ENCODE assay signal across 11 cellular contexts in the genomic region with DNA sequence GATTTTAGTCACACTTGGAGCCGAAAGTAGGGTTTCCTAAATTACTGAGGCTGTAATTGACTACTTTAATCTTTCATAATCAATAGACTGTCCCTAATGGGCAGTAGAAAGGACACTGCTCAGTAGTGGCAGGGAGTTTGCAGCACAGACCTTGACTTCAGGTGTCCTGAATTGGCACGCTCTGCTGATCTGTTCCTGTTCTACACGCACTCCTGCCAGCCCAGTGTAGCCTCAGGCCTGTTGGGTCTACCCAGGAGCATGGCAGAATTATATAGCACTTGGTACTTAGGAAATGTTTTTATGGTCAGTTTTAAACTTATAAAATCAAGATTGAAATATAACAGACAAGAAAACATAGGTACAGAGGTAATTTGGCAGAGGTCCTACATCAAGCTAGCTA. TPM values are rescaled to one million over a fixed set of nuclear protein-coding genes. Genes with fewer than 3 reads are reported as not detected.
DNase-seq lines count a peak whose midpoint lies in the region; ATAC-seq, FAIRE-seq and TF ChIP-seq lines count a peak whose summit lies in the region.
"Had no signal": no experiment of that assay in that cellular context is flagged by ENCODE, and none has a peak within 500 bp of the region (broad histone marks: within the 10 kb centered on the region; RNA-seq: fewer than 3 reads in every experiment).

No MANE protein-coding gene starts in this region.

- no peak for TF ChIP-seq RAD21 in IMR-90 (IDR thresholded peaks at IDR 0.05; ENCODE audit: low read length)

- TF ChIP-seq CTCF in IMR-90 (conservative IDR thresholded peaks at IDR 0.05; ENCODE audit: low read depth, low read length) = no peak
- TF ChIP-seq CTCF in MCF 10A (IDR thresholded peaks at IDR 0.05; ENCODE audit: unreplicated experiment) = no peak
- no peak for TF ChIP-seq CTCF in mucosa of descending colon (IDR thresholded peaks at IDR 0.05)
- TF ChIP-seq CTCF in GM13976 (IDR thresholded peaks at IDR 0.05; ENCODE audit: borderline replicate concordance, control extremely low read depth, extremely low read depth, insufficient read depth, missing control alignments) = no peak

- no peak overlapping the region for H3K23ac ChIP-seq in IMR-90 (ENCODE audit: low read depth, low read length)

- no peak overlapping the region for H2AFZ ChIP-seq in IMR-90 (replicated peaks; ENCODE audit: low read length, poor library complexity)

- DNase-seq in IMR-90 = no peak
- DNase-seq in MCF 10A (ENCODE audit: unreplicated experiment) = peak; percentile 23
- peak in 1 of 3 donors; percentile 51 for DNase-seq in mucosa of descending colon
- no peak for DNase-seq in GM13976 (ENCODE audit: low spot score)
- no peak for DNase-seq in RCC 7860 (ENCODE audit: low spot score)
- no peak for DNase-seq in activated effector memory CD4-positive, alpha-beta T cell treated with anti-CD3 and anti-CD28 coated beads, Interleukin-2, amount 50 U/mL, for 16 hours
- DNase-seq in DMS153 treated with DMSO at 0.1 percent for 48 hours (lab: John Stamatoyannopoulos, UW; ENCODE audit: unreplicated experiment) = no peak
- DNase-seq: DMS 273 treated with DMSO at 0.1 percent for 48 hours, NCI-H2171 had no signal

- no peak overlapping the region for H4K91ac ChIP-seq in IMR-90 (ENCODE audit: insufficient read depth, low read depth, low read length)

- 100% methylated on average over 1 of the region's 3 CpGs; no CpG with 5 or more reads in 1 of the 2 experiments for WGBS in IMR-90 (ENCODE audit: extremely low coverage in 2 of 2, insufficient read length in 1 of 2), 2 experiments

- H3K4me2 ChIP-seq in BLaER1 treated with 17β-estradiol and CSF1 and Interleukin-3, amounts not matched to agents 10 nM and 100 nM = peak overlapping the region in 9 of 11 experiments; percentile 17 to 79 (median 66); a peak in 11 of 22 replicates
- no peak overlapping the region for H3K4me2 ChIP-seq in IMR-90 (ENCODE audit: low read depth, low read length)

- dilution Hi-C loops in IMR-90 (cut with HindIII; ENCODE audit: low sequenced_read_pairs, unreplicated experiment) = no loop called here

- no peak overlapping the region for H3K56ac ChIP-seq in IMR-90 (ENCODE audit: extremely low read depth, insufficient read depth, low read length)

- intact Hi-C loops in IMR-90 (cut with micrococcal nuclease) (loop anchor here (5.0 kb wide), 1 partner anchor 116 kb away; no protein-coding TSS in a partner anchor), MCF 10A (cut with micrococcal nuclease) (loop anchor here (1.0 kb wide), 1 partner anchor 115 kb away; no protein-coding TSS in a partner anchor), mucosa of descending colon (cut with DNase I, micrococcal nuclease) (loop anchor here in 1 of 2 donors (10.0 kb wide), 1 partner anchor 118 kb away; no protein-coding TSS in a partner anchor)

- peaks cover 71 to 90% (median 77%) of the 10 kb centered on the region in 10 experiments for H3K4me1 ChIP-seq in BLaER1 treated with 17β-estradiol and CSF1 and Interleukin-3, amounts not matched to agents 10 nM and 100 nM
- H3K4me1 ChIP-seq in IMR-90 (ENCODE audit: control insufficient read depth, insufficient read depth, low read length) (peaks cover 29% of the 10 kb centered on the region), mucosa of descending colon (ENCODE audit: low read depth) (peaks cover 76% of the 10 kb centered on the region)

- H3K18ac ChIP-seq in IMR-90 (ENCODE audit: low read depth, low read length) = no peak overlapping the region

- peak overlapping the region; percentile 33; the same call in 1 of the 2 replicates for H3K14ac ChIP-seq in IMR-90 (replicated peaks; ENCODE audit: low read depth, low read length)

- H3K27me3 ChIP-seq in BLaER1 treated with 17β-estradiol and CSF1 and Interleukin-3, amounts not matched to agents 10 nM and 100 nM = no peaks in the 10 kb centered on the region
- H3K27me3 ChIP-seq in IMR-90 (ENCODE audit: control insufficient read depth, insufficient read depth, low read length) = no peaks in the 10 kb centered on the region

- H2BK20ac ChIP-seq in IMR-90 (ENCODE audit: low read depth, low read length) = no peak overlapping the region

- no peak overlapping the region for H2BK5ac ChIP-seq in IMR-90 (ENCODE audit: low read depth, low read length, poor library complexity, severe bottlenecking)

- CTCF ChIA-PET in IMR-90 (lab: Yijun Ruan, JAX) = no interaction called here
- CTCF ChIA-PET in MCF 10A (lab: Yijun Ruan, JAX) = interaction anchor here (0.6 to 2.3 kb wide), 7 partner anchors 8 to 218 kb away, joined by 3 to 10 read pairs (median 6); a partner anchor contains a TSS

- no peaks in the 10 kb centered on the region for H3K9me3 Mint-ChIP-seq in MCF 10A (ENCODE audit: unreplicated experiment)

- peaks cover 73% of the 10 kb centered on the region for H3K36me3 Mint-ChIP-seq in MCF 10A (ENCODE audit: insufficient read depth, unreplicated experiment)

- no peak overlapping the region for H4K5ac ChIP-seq in IMR-90 (ENCODE audit: low read depth, low read length)

- H3K4ac ChIP-seq in IMR-90 (ENCODE audit: low read depth, low read length) = no peak overlapping the region

- H3K9ac ChIP-seq in BLaER1 treated with 17β-estradiol and CSF1 and Interleukin-3, amounts not matched to agents 10 nM and 100 nM = peak overlapping the region in 2 of 11 experiments; percentile 20 to 32; a peak in 2 of 22 replicates
- no peak overlapping the region for H3K9ac ChIP-seq in IMR-90 (ENCODE audit: low read depth, low read length)

- no peak overlapping the region for H3K27ac ChIP-seq in BLaER1 treated with 17β-estradiol and CSF1 and Interleukin-3, amounts not matched to agents 10 nM and 100 nM
- no peak overlapping the region for H3K27ac ChIP-seq in IMR-90 (ENCODE audit: insufficient read depth, low read length)

- peaks cover 48% of the 10 kb centered on the region for H3K4me1 Mint-ChIP-seq in MCF 10A (ENCODE audit: insufficient read depth, unreplicated experiment)

- no peak overlapping the region for H4K8ac ChIP-seq in IMR-90 (ENCODE audit: low read depth in 2 of 2, low read length in 2 of 2)

- no peak overlapping the region for H2AK9ac ChIP-seq in IMR-90 (replicated peaks; ENCODE audit: low read depth, low read length, poor library complexity)

- no peak for TF ChIP-seq POLR2A in IMR-90 (IDR thresholded peaks at IDR 0.05; ENCODE audit: low read depth, low read length)

- no peaks in the 10 kb centered on the region for H3K27me3 Mint-ChIP-seq in MCF 10A (ENCODE audit: insufficient read depth, unreplicated experiment)

- in situ Hi-C loops in IMR-90 (cut with MboI; ENCODE audit: low sequenced_read_pairs) (no loop called here), GM13976 (cut with MboI; ENCODE audit: low sequenced_read_pairs, unreplicated experiment) (loop anchor here (10.0 kb wide), 1 partner anchor 108 kb away; no protein-coding TSS in a partner anchor)

- peaks cover under 1 to 57% of the 10 kb centered on the region in 2 experiments; a peak in 3 of 4 replicates for H3K79me1 ChIP-seq in IMR-90 (ENCODE audit: low read depth in 1 of 2, low read length in 2 of 2)

- no peaks in the 10 kb centered on the region for H3K9me3 ChIP-seq in BLaER1 treated with 17β-estradiol and CSF1 and Interleukin-3, amounts not matched to agents 10 nM and 100 nM (replicated peaks in 1 of 11)
- H3K9me3 ChIP-seq in IMR-90 (ENCODE audit: control insufficient read depth, insufficient read depth, low read length) (no peaks in the 10 kb centered on the region), mucosa of descending colon (no peaks in the 10 kb centered on the region)

- H4K20me1 ChIP-seq in BLaER1 treated with 17β-estradiol and CSF1 and Interleukin-3, amounts not matched to agents 10 nM and 100 nM = peaks cover 100% of the 10 kb centered on the region in 11 experiments
- peaks cover 100% of the 10 kb centered on the region for H4K20me1 ChIP-seq in IMR-90 (ENCODE audit: insufficient read depth, low read length)

- no peak overlapping the region for H3K4me3 Mint-ChIP-seq in MCF 10A (ENCODE audit: unreplicated experiment)

- POLR2A ChIA-PET in IMR-90 (lab: Charles Lee; ENCODE audit: unreplicated experiment) = no interaction called here
- POLR2A ChIA-PET in MCF 10A (lab: Yijun Ruan, JAX) = interaction anchor here (0.8 to 3.0 kb wide), 3 partner anchors 9 to 104 kb away, joined by 4 to 14 read pairs (median 4); a partner anchor contains a TSS

- no peak overlapping the region for H2BK15ac ChIP-seq in IMR-90 (ENCODE audit: low read depth, low read length)

- H3K9me1 ChIP-seq in IMR-90 (ENCODE audit: insufficient read depth, low read length) = peaks cover 35% of the 10 kb centered on the region

- H3K27ac Mint-ChIP-seq in MCF 10A (ENCODE audit: low read depth, unreplicated experiment) = peak overlapping the region; percentile 43

- no peak overlapping the region for H3K4me3 ChIP-seq in BLaER1 treated with 17β-estradiol and CSF1 and Interleukin-3, amounts not matched to agents 10 nM and 100 nM
- H3K4me3 ChIP-seq in IMR-90 (ENCODE audit: insufficient read depth, low read depth, low read length) = no peak overlapping the region
- H3K4me3 ChIP-seq in mucosa of descending colon = no peak overlapping the region
- H3K4me3 ChIP-seq: lung had no signal

- H2BK120ac ChIP-seq in IMR-90 (ENCODE audit: low read depth, low read length) = no peak overlapping the region

- peaks cover 57 to 100% (median 93%) of the 10 kb centered on the region in 11 experiments for H3K36me3 ChIP-seq in BLaER1 treated with 17β-estradiol and CSF1 and Interleukin-3, amounts not matched to agents 10 nM and 100 nM
- peaks cover 18% of the 10 kb centered on the region for H3K36me3 ChIP-seq in IMR-90 (ENCODE audit: control insufficient read depth, insufficient read depth, low read length)
- H3K36me3 ChIP-seq in mucosa of descending colon (ENCODE audit: low read depth) = no peaks in the 10 kb centered on the region

- no peak for ATAC-seq in IMR-90 (ENCODE audit: low read depth)
- peak; percentile 72 for ATAC-seq in mucosa of descending colon

- H2AK5ac ChIP-seq in IMR-90 (ENCODE audit: low read depth, low read length) = no peak overlapping the region; the same call in 1 of the 2 replicates

- BruUV-seq in IMR-90 (replicated peaks; lab: Mats Ljungman, UMichigan) = no TSS peak
- BruUV-seq in MCF 10A (replicated peaks; lab: Mats Ljungman, UMichigan) = no TSS peak

- FAIRE-seq in RCC 7860 (lab: Jason Lieb, UNC) = no peak

TF ChIP-seq in IMR-90, 13 proteins besides CTCF, POLR2A, EP300 and RAD21 (continues in another document):
- TF ChIP-seq MXI1 (IDR thresholded peaks at IDR 0.05; ENCODE audit: borderline replicate concordance, low read depth, low read length) (no peak), CEBPB (IDR thresholded peaks at IDR 0.05; ENCODE audit: low read depth, low read length) (no peak)

RNA-seq across cellular contexts. Expression of a gene that starts 9.0 kb away (rescaled TPM):
- total RNA-seq in IMR-90 (2012; rRNA removed) = 241 and 269 TPM in 2 replicates
- 292 and 321 TPM in 2 replicates for polyA plus RNA-seq in IMR-90 (2012; rRNA removed)
- polyA plus RNA-seq in IMR-90 (2012; cell fraction: cytosol; rRNA removed) = 244 and 296 TPM in 2 replicates
- 160 and 211 TPM in 2 replicates for polyA plus RNA-seq in IMR-90 (2012; cell fraction: nucleus; rRNA removed; ENCODE audit: low replicate concordance)
- total RNA-seq in MCF 10A (2022) = 365 and 420 TPM in 2 replicates
- total RNA-seq in mucosa of descending colon = 100 to 1,000 TPM; 231 to 278 (median 274) TPM

RNA-seq across cellular contexts. Expression of a gene that starts 26.7 kb away (rescaled TPM):
- total RNA-seq in IMR-90 (2012; rRNA removed) (under 0.01 and 0.36 TPM in 2 replicates), MCF 10A (2022) (6.7 and 12.6 TPM in 2 replicates), mucosa of descending colon (1 to 10 TPM; 3.1 to 8.1 (median 6.9) TPM)
- polyA plus RNA-seq in IMR-90 (2012; rRNA removed) = 0.50 and 0.77 TPM in 2 replicates
- polyA plus RNA-seq in IMR-90 (2012; cell fraction: cytosol; rRNA removed) = 0.41 and 0.60 TPM in 2 replicates
- polyA plus RNA-seq in IMR-90 (2012; cell fraction: nucleus; rRNA removed; ENCODE audit: low replicate concordance) = 3.3 and 4.1 TPM in 2 replicates
